12 cellular contexts compared by ENCODE assay signal in the genomic region with DNA sequence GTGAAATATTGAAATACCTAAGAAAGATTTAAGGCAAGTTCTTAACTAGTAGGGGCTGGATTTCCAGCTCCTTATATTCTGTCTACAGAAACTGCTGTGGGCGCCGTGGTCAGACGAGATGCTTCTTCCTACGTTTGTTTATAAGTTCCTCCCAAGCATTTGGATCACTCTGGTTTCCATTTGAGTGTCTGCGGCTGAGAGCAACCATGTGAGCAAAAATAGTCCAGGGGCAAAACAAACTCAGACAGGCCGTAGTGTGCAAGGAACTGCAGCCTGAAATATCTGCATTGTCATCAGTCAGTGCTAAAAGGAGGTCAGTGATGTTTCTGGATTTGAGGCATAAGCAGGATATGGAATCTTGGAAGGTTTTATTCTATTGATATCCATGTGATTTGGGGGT.
DNase-seq lines count a peak whose midpoint lies in the region; ATAC-seq and TF ChIP-seq lines count a peak whose summit lies in the region.
"Had no signal": no experiment of that assay in that cellular context is flagged by ENCODE, and none has a peak within 500 bp of the region (broad histone marks: within the 10 kb centered on the region; RNA-seq: fewer than 3 reads in every experiment).

No MANE protein-coding gene starts in this region.

- DNase-seq in GM10266 (ENCODE audit: extremely low spot score) (peak; percentile 10), mammary epithelial cell (peak; percentile 68), hepatic stellate cell (ENCODE audit: low spot score) (peak; percentile 36), gastrocnemius medialis (no peak), mesendoderm (no peak), trophoblast cell (no peak)
- no peak for DNase-seq in activated CD4-positive, alpha-beta memory T cell treated with anti-CD3 and anti-CD28 coated beads, Interleukin-2, amount 10 ng/mL, durations not matched to agents 7 days and 5 days
- DNase-seq: DMS 273 treated with DMSO at 0.1 percent for 48 hours, erythroblast, KG1, NCI-H748 treated with DMSO at 0.1 percent for 48 hours had no signal

- no peak overlapping the region for H3K4me2 ChIP-seq in mammary epithelial cell (ENCODE audit: insufficient read depth, low read depth, low read length)
- H3K4me2 ChIP-seq in mesendoderm (ENCODE audit: low read length), result no peak overlapping the region
- H3K4me2 ChIP-seq in trophoblast cell (ENCODE audit: low read length), result no peak overlapping the region

- H3K79me1 ChIP-seq in mesendoderm (ENCODE audit: low read length) (no peaks in the 10 kb centered on the region), trophoblast cell (ENCODE audit: low read length) (no peaks in the 10 kb centered on the region)

- no peaks in the 10 kb centered on the region for H3K4me1 Mint-ChIP-seq in activated CD4-positive, alpha-beta memory T cell treated with anti-CD3 and anti-CD28 coated beads, Interleukin-2, amount 10 ng/mL, durations not matched to agents 7 days and 5 days

- 11% methylated on average over 6 of the region's 6 CpGs for WGBS in mammary epithelial cell (ENCODE audit: low coverage, missing lambda C conversion rate)
- no CpG with 5 or more reads among the region's 6 CpGs for WGBS in mesendoderm (ENCODE audit: extremely low coverage, insufficient coverage, low lambda C conversion rate)
- WGBS in trophoblast cell (ENCODE audit: extremely low coverage, insufficient coverage, insufficient read length), result no CpG with 5 or more reads among the region's 6 CpGs

- H4K12ac ChIP-seq in trophoblast cell (ENCODE audit: low read depth, low read length), result no peak overlapping the region

- H3K79me2 ChIP-seq in mammary epithelial cell (ENCODE audit: insufficient read depth, low read length) (no peaks in the 10 kb centered on the region), mesendoderm (ENCODE audit: control insufficient read depth, insufficient read depth, low read length) (no peaks in the 10 kb centered on the region), trophoblast cell (ENCODE audit: control insufficient read depth, insufficient read depth, low read length, poor library complexity) (no peaks in the 10 kb centered on the region)

- H4K8ac ChIP-seq in mesendoderm (ENCODE audit: low read depth, low read length) (no peak overlapping the region), trophoblast cell (ENCODE audit: low read depth, low read length) (no peak overlapping the region)

- H3K36me3 ChIP-seq in mammary epithelial cell (ENCODE audit: insufficient read depth, low read length), result no peaks in the 10 kb centered on the region
- no peaks in the 10 kb centered on the region for H3K36me3 ChIP-seq in gastrocnemius medialis
- H3K36me3 ChIP-seq in mesendoderm (ENCODE audit: control insufficient read depth, insufficient read depth, low read length), result no peaks in the 10 kb centered on the region
- H3K36me3 ChIP-seq in trophoblast cell (ENCODE audit: control insufficient read depth in 1 of 2, insufficient read depth in 2 of 2, low read length in 2 of 2), result no peaks in the 10 kb centered on the region

- H3K4me3 Mint-ChIP-seq in activated CD4-positive, alpha-beta memory T cell treated with anti-CD3 and anti-CD28 coated beads, Interleukin-2, amount 10 ng/mL, durations not matched to agents 7 days and 5 days, result no peak overlapping the region

- H3K9me3 Mint-ChIP-seq in activated CD4-positive, alpha-beta memory T cell treated with anti-CD3 and anti-CD28 coated beads, Interleukin-2, amount 10 ng/mL, durations not matched to agents 7 days and 5 days, result peaks cover 4% of the 10 kb centered on the region

- H3K9me3 ChIP-seq in mammary epithelial cell (replicated peaks; ENCODE audit: insufficient read depth, low read length), result no peaks in the 10 kb centered on the region
- no peaks in the 10 kb centered on the region for H3K9me3 ChIP-seq in gastrocnemius medialis
- no peaks in the 10 kb centered on the region for H3K9me3 ChIP-seq in trophoblast cell (ENCODE audit: insufficient read depth, low read depth, low read length)

- H3K14ac ChIP-seq in trophoblast cell (ENCODE audit: low read length), result no peak overlapping the region

- H3K23ac ChIP-seq in mesendoderm (ENCODE audit: low read length) (no peak overlapping the region), trophoblast cell (ENCODE audit: low read length) (no peak overlapping the region)

- BruUV-seq in mammary epithelial cell (replicated peaks; lab: Mats Ljungman, UMichigan), result no TSS peak

- H3K56ac ChIP-seq in mesendoderm (ENCODE audit: low read length), result no peak overlapping the region

- H2BK120ac ChIP-seq in mesendoderm (ENCODE audit: low read depth, low read length) (no peak overlapping the region), trophoblast cell (ENCODE audit: insufficient read depth, low read length, poor library complexity) (no peak overlapping the region)

- POLR2A ChIA-PET in activated CD4-positive, alpha-beta memory T cell treated with anti-CD3 and anti-CD28 coated beads, Interleukin-2, amount 10 ng/mL, durations not matched to agents 7 days and 5 days (lab: Charles Lee), result no interaction called here

- CTCF ChIA-PET in mammary epithelial cell (lab: Charles Lee; ENCODE audit: low non-redundant PET), result no interaction called here
- CTCF ChIA-PET in activated CD4-positive, alpha-beta memory T cell treated with anti-CD3 and anti-CD28 coated beads, Interleukin-2, amount 10 ng/mL, durations not matched to agents 7 days and 5 days (lab: Charles Lee), result no interaction called here

- TF ChIP-seq POLR2A in gastrocnemius medialis (IDR thresholded peaks at IDR 0.05), result no peak

- H3K27me3 ChIP-seq in mammary epithelial cell (ENCODE audit: insufficient read depth, low read length) (no peaks in the 10 kb centered on the region), gastrocnemius medialis (no peaks in the 10 kb centered on the region), mesendoderm (ENCODE audit: insufficient read depth, low read length, poor library complexity) (no peaks in the 10 kb centered on the region), trophoblast cell (ENCODE audit: insufficient read depth, low read length) (no peaks in the 10 kb centered on the region)

- TF ChIP-seq CTCF in GM10266 (IDR thresholded peaks at IDR 0.05; ENCODE audit: control insufficient read depth, insufficient read depth, low read depth, missing control alignments) (no peak), mammary epithelial cell (conservative IDR thresholded peaks at IDR 0.05 in 1 of 2, IDR thresholded peaks at IDR 0.05 in 1 of 2; ENCODE audit: extremely low read depth in 1 of 2, insufficient read depth in 1 of 2, low read depth in 1 of 2, low read length in 2 of 2) (no peak), gastrocnemius medialis (IDR thresholded peaks at IDR 0.05 in 4 of 5, conservative IDR thresholded peaks at IDR 0.05 in 1 of 5) (no peak)

- H3K4me1 ChIP-seq in mammary epithelial cell (ENCODE audit: insufficient read depth, low read length), result peaks cover 35% of the 10 kb centered on the region
- H3K4me1 ChIP-seq in gastrocnemius medialis, result peaks cover 9 to 14% of the 10 kb centered on the region in 2 donors
- H3K4me1 ChIP-seq in mesendoderm (ENCODE audit: control insufficient read depth, low read depth, low read length), result no peaks in the 10 kb centered on the region
- H3K4me1 ChIP-seq in trophoblast cell (ENCODE audit: control insufficient read depth in 1 of 2, insufficient read depth in 2 of 2, low read length in 2 of 2), result no peaks in the 10 kb centered on the region

- intact Hi-C loops in mammary epithelial cell (cut with micrococcal nuclease), result no loop called here
- intact Hi-C loops in gastrocnemius medialis (cut with DNase I; ENCODE audit: low total_unique reads), result no loop called here

- H3K9ac ChIP-seq in mammary epithelial cell (ENCODE audit: insufficient read depth, low read length) (no peak overlapping the region), mesendoderm (ENCODE audit: low read length) (no peak overlapping the region), trophoblast cell (ENCODE audit: low read length) (no peak overlapping the region)

- dilution Hi-C loops in mammary epithelial cell (cut with HindIII; ENCODE audit: low sequenced_read_pairs), result no loop called here

- H3K36me3 Mint-ChIP-seq in activated CD4-positive, alpha-beta memory T cell treated with anti-CD3 and anti-CD28 coated beads, Interleukin-2, amount 10 ng/mL, durations not matched to agents 7 days and 5 days (ENCODE audit: low read depth), result no peaks in the 10 kb centered on the region

- H3K18ac ChIP-seq in mesendoderm (ENCODE audit: low read length) (no peak overlapping the region), trophoblast cell (ENCODE audit: low read length) (no peak overlapping the region)

- H3K27me3 Mint-ChIP-seq in activated CD4-positive, alpha-beta memory T cell treated with anti-CD3 and anti-CD28 coated beads, Interleukin-2, amount 10 ng/mL, durations not matched to agents 7 days and 5 days, result no peaks in the 10 kb centered on the region

- no peak overlapping the region for H3K4ac ChIP-seq in mesendoderm (ENCODE audit: low read depth, low read length)
- no peak overlapping the region for H3K4ac ChIP-seq in trophoblast cell (ENCODE audit: low read depth, low read length)

- H2BK12ac ChIP-seq in trophoblast cell (ENCODE audit: low read length), result no peak overlapping the region

- no peak overlapping the region for H4K91ac ChIP-seq in trophoblast cell (ENCODE audit: low read depth, low read length)

- peak overlapping the region; percentile 69 for H2AFZ ChIP-seq in mammary epithelial cell (ENCODE audit: low read depth, low read length)
- H2AFZ ChIP-seq in trophoblast cell (ENCODE audit: insufficient read depth, low read length, poor library complexity), result no peak overlapping the region

- H2AK5ac ChIP-seq in mesendoderm (ENCODE audit: low read length) (no peak overlapping the region), trophoblast cell (ENCODE audit: low read length) (no peak overlapping the region)

- no peak overlapping the region for H3K27ac Mint-ChIP-seq in activated CD4-positive, alpha-beta memory T cell treated with anti-CD3 and anti-CD28 coated beads, Interleukin-2, amount 10 ng/mL, durations not matched to agents 7 days and 5 days

- no peak overlapping the region for H2BK15ac ChIP-seq in mesendoderm (replicated peaks; ENCODE audit: low read depth)

- H3K4me3 ChIP-seq in mammary epithelial cell (replicated peaks in 1 of 3; ENCODE audit: insufficient read depth in 1 of 3, low read depth in 2 of 3, low read length in 3 of 3) (no peak overlapping the region), gastrocnemius medialis (no peak overlapping the region), mesendoderm (ENCODE audit: low read length) (no peak overlapping the region), trophoblast cell (ENCODE audit: low read depth, low read length) (no peak overlapping the region)

- H3K27ac ChIP-seq in mammary epithelial cell (ENCODE audit: insufficient read depth, low read depth, low read length), result peak overlapping the region; percentile 76
- H3K27ac ChIP-seq in gastrocnemius medialis, result peak overlapping the region in 3 of 4 donors; percentile 43 to 62 (median 53)
- no peak overlapping the region for H3K27ac ChIP-seq in mesendoderm (ENCODE audit: low read depth, low read length)
- H3K27ac ChIP-seq in trophoblast cell (ENCODE audit: low read depth, low read length), result no peak overlapping the region

- H4K20me1 ChIP-seq in mammary epithelial cell (ENCODE audit: insufficient read depth, low read length), result no peaks in the 10 kb centered on the region

- in situ Hi-C loops in mammary epithelial cell (cut with MboI; ENCODE audit: low sequenced_read_pairs in 2 of 2) (no loop called here), gastrocnemius medialis (cut with MboI; ENCODE audit: low sequenced_read_pairs in 4 of 4) (no loop called here)

- no peak overlapping the region for H4K5ac ChIP-seq in mesendoderm (ENCODE audit: low read length)

- peak; percentile 50 to 69 for ATAC-seq in gastrocnemius medialis
- no peak for ATAC-seq in activated CD4-positive, CD25-positive, alpha-beta regulatory T cell treated with anti-CD3 and anti-CD28 coated beads, Interleukin-2, amount 50 U/mL, for 24 hours

- no peak overlapping the region for H2BK5ac ChIP-seq in mesendoderm (ENCODE audit: low read length)
- H2BK5ac ChIP-seq in trophoblast cell (ENCODE audit: low read depth, low read length, poor library complexity), result no peak overlapping the region

Comparison
In these comparisons a context has a peak if more than half of its experiments do, and no peak if none do; other contexts are left out.
1. DNase-seq: peak in GM10266 (single experiment), mammary epithelial cell (single experiment) and hepatic stellate cell (single experiment); none in gastrocnemius medialis (0 of 2), mesendoderm (single experiment), activated CD4-positive, alpha-beta memory T cell treated with anti-CD3 and anti-CD28 coated beads, Interleukin-2, amount 10 ng/mL, durations not matched to agents 7 days and 5 days (single experiment) and trophoblast cell (0 of 2).
2. H3K27ac ChIP-seq: peak in mammary epithelial cell (single experiment) and gastrocnemius medialis (3 of 4); none in mesendoderm (single experiment) and trophoblast cell (single experiment).
3. ATAC-seq: peak in gastrocnemius medialis (2 of 2); none in activated CD4-positive, CD25-positive, alpha-beta regulatory T cell treated with anti-CD3 and anti-CD28 coated beads, Interleukin-2, amount 50 U/mL, for 24 hours (0 of 2).